ENCODE assay signal across 20 cellular contexts in genomic region chr19:45517238-45517637, GRCh38. TPM values are rescaled to one million over a fixed set of nuclear protein-coding genes. Genes with fewer than 3 reads are reported as not detected.
DNase-seq lines count a peak whose midpoint lies in the region; ATAC-seq and TF ChIP-seq lines count a peak whose summit lies in the region.
"Had no signal": no experiment of that assay in that cellular context is flagged by ENCODE, and none has a peak within 500 bp of the region (broad histone marks: within the 10 kb centered on the region; RNA-seq: fewer than 3 reads in every experiment).

No MANE protein-coding gene starts in this region.

- DNase-seq in activated T-cell treated with anti-CD3 and anti-CD28 coated beads, Interleukin-2, amount 50 U/mL, for 24 hours, result no peak
- no peak for DNase-seq in activated T-cell treated with anti-CD3 and anti-CD28 coated beads, Interleukin-2, amount 50 U/mL, for 4 hours
- DNase-seq in T-helper 17 cell, result no peak
- no peak for DNase-seq in endothelial cell (ENCODE audit: low spot score)
- no peak for DNase-seq in SIG-M5 (lab: John Stamatoyannopoulos, UW)
- DNase-seq: ACHN; CD4-positive, CD25-positive, alpha-beta regulatory T cell; erythroblast; NCI-H1436; NCI-H2171 treated with DMSO at 0.1 percent for 48 hours; NCI-H748 treated with DMSO at 0.1 percent for 48 hours; PC-3; stimulated activated CD4-positive, alpha-beta T cell treated with anti-CD3 and anti-CD28 coated beads, Interleukin-2, amount 100 ng/mL, for 24 hours; uterus had no signal

- H3K9me3 Mint-ChIP-seq in activated T-cell treated with anti-CD3 and anti-CD28 coated beads, Interleukin-2, amount 50 U/mL, for 24 hours, result no peaks in the 10 kb centered on the region
- no peaks in the 10 kb centered on the region for H3K9me3 Mint-ChIP-seq in activated T-cell treated with anti-CD3 and anti-CD28 coated beads, Interleukin-2, amount 50 U/mL, for 4 hours
- no peaks in the 10 kb centered on the region for H3K9me3 Mint-ChIP-seq in endothelial cell (ENCODE audit: unreplicated experiment)
- H3K9me3 Mint-ChIP-seq in stimulated activated memory B cell treated with anti-CD40 and anti-IgM and Interleukin-4, amounts not matched to agents 10 μg/mL and 1 μg/mL and 100 μg/mL, for 72 hours, result no peaks in the 10 kb centered on the region
- H3K9me3 Mint-ChIP-seq: CD4-positive, CD25-positive, alpha-beta regulatory T cell had no signal

- peak overlapping the region; percentile 73 for H3K27ac Mint-ChIP-seq in activated T-cell treated with anti-CD3 and anti-CD28 coated beads, Interleukin-2, amount 50 U/mL, for 24 hours
- H3K27ac Mint-ChIP-seq in T-helper 17 cell (no peak overlapping the region), endothelial cell (ENCODE audit: unreplicated experiment) (peak overlapping the region; percentile 86)
- H3K27ac Mint-ChIP-seq in stimulated activated memory B cell treated with anti-CD40 and anti-IgM and Interleukin-4, amounts not matched to agents 10 μg/mL and 1 μg/mL and 100 μg/mL, for 72 hours, result peak overlapping the region; percentile 86

- H3K4me1 Mint-ChIP-seq in activated T-cell treated with anti-CD3 and anti-CD28 coated beads, Interleukin-2, amount 50 U/mL, for 24 hours (ENCODE audit: low read depth), result peaks cover 35% of the 10 kb centered on the region
- H3K4me1 Mint-ChIP-seq in activated T-cell treated with anti-CD3 and anti-CD28 coated beads, Interleukin-2, amount 50 U/mL, for 4 hours (ENCODE audit: low read depth), result peaks cover 40% of the 10 kb centered on the region
- peaks cover 29% of the 10 kb centered on the region for H3K4me1 Mint-ChIP-seq in T-helper 17 cell
- H3K4me1 Mint-ChIP-seq in endothelial cell (ENCODE audit: unreplicated experiment), result peaks cover 35% of the 10 kb centered on the region
- H3K4me1 Mint-ChIP-seq in stimulated activated memory B cell treated with anti-CD40 and anti-IgM and Interleukin-4, amounts not matched to agents 10 μg/mL and 1 μg/mL and 100 μg/mL, for 72 hours, result peaks cover 59% of the 10 kb centered on the region

- no peak overlapping the region for H3K4me3 Mint-ChIP-seq in activated T-cell treated with anti-CD3 and anti-CD28 coated beads, Interleukin-2, amount 50 U/mL, for 24 hours
- no peak overlapping the region for H3K4me3 Mint-ChIP-seq in activated T-cell treated with anti-CD3 and anti-CD28 coated beads, Interleukin-2, amount 50 U/mL, for 4 hours
- H3K4me3 Mint-ChIP-seq in T-helper 17 cell (peak overlapping the region; percentile 72), endothelial cell (ENCODE audit: unreplicated experiment) (peak overlapping the region; percentile 70)
- H3K4me3 Mint-ChIP-seq in stimulated activated memory B cell treated with anti-CD40 and anti-IgM and Interleukin-4, amounts not matched to agents 10 μg/mL and 1 μg/mL and 100 μg/mL, for 72 hours, result no peak overlapping the region

- TF ChIP-seq CTCF in endothelial cell (IDR thresholded peaks at IDR 0.05; ENCODE audit: unreplicated experiment), result no peak

- no peak for ATAC-seq in activated T-cell treated with anti-CD3 and anti-CD28 coated beads, Interleukin-2, amount 50 U/mL, for 4 hours
- no peak for ATAC-seq in T-helper 17 cell
- ATAC-seq in stimulated activated memory B cell treated with anti-CD40 and anti-IgM and Interleukin-4, amounts not matched to agents 10 μg/mL and 1 μg/mL and 100 μg/mL, for 72 hours, result no peak
- no peak for ATAC-seq in HG03097 (IDR thresholded peaks at IDR 0.05; ENCODE audit: low FRiP score, unreplicated experiment)
- ATAC-seq in GM21723 (IDR thresholded peaks at IDR 0.05; ENCODE audit: unreplicated experiment), result no peak
- ATAC-seq: PC-3, psoas muscle had no signal

- no peaks in the 10 kb centered on the region for H3K27me3 Mint-ChIP-seq in activated T-cell treated with anti-CD3 and anti-CD28 coated beads, Interleukin-2, amount 50 U/mL, for 24 hours
- no peaks in the 10 kb centered on the region for H3K27me3 Mint-ChIP-seq in activated T-cell treated with anti-CD3 and anti-CD28 coated beads, Interleukin-2, amount 50 U/mL, for 4 hours (ENCODE audit: low read depth)
- H3K27me3 Mint-ChIP-seq in T-helper 17 cell (no peaks in the 10 kb centered on the region), endothelial cell (ENCODE audit: unreplicated experiment) (peaks cover 10% of the 10 kb centered on the region)
- no peaks in the 10 kb centered on the region for H3K27me3 Mint-ChIP-seq in stimulated activated memory B cell treated with anti-CD40 and anti-IgM and Interleukin-4, amounts not matched to agents 10 μg/mL and 1 μg/mL and 100 μg/mL, for 72 hours
- H3K27me3 Mint-ChIP-seq: CD4-positive, CD25-positive, alpha-beta regulatory T cell had no signal

- peaks cover 66% of the 10 kb centered on the region for H3K36me3 Mint-ChIP-seq in activated T-cell treated with anti-CD3 and anti-CD28 coated beads, Interleukin-2, amount 50 U/mL, for 24 hours (ENCODE audit: low read depth)
- H3K36me3 Mint-ChIP-seq in activated T-cell treated with anti-CD3 and anti-CD28 coated beads, Interleukin-2, amount 50 U/mL, for 4 hours (ENCODE audit: insufficient read depth), result peaks cover 16% of the 10 kb centered on the region
- peaks cover 5% of the 10 kb centered on the region for H3K36me3 Mint-ChIP-seq in T-helper 17 cell (ENCODE audit: low read depth)
- H3K36me3 Mint-ChIP-seq in endothelial cell (ENCODE audit: low read depth, unreplicated experiment), result peaks cover 22% of the 10 kb centered on the region
- H3K36me3 Mint-ChIP-seq in stimulated activated memory B cell treated with anti-CD40 and anti-IgM and Interleukin-4, amounts not matched to agents 10 μg/mL and 1 μg/mL and 100 μg/mL, for 72 hours, result peaks cover 49% of the 10 kb centered on the region

- H3K9me3 ChIP-seq in T-helper 17 cell (ENCODE audit: control insufficient read depth, low read length, poor library complexity, severe bottlenecking), result no peaks in the 10 kb centered on the region
- H3K9me3 ChIP-seq: psoas muscle, SJSA1, uterus had no signal

RNA-seq across cellular contexts. Expression of gene VASP, which starts 10.0 kb away (rescaled TPM):
- 100 to 1,000 TPM; 135 to 164 (median 157) TPM for total RNA-seq in activated T-cell treated with anti-CD3 and anti-CD28 coated beads, Interleukin-2, amount 50 U/mL, for 4 hours
- total RNA-seq in T-helper 17 cell (100 to 1,000 TPM in 1 of 2 donors, 10 to 100 TPM in 1; 99.7 to 101 TPM), endothelial cell (ENCODE audit: unreplicated experiment) (246 TPM)

RNA-seq across cellular contexts. Expression of gene PPM1N, which starts 19.0 kb away (rescaled TPM):
- 1 to 10 TPM; 1.1 to 1.4 (median 1.3) TPM for total RNA-seq in activated T-cell treated with anti-CD3 and anti-CD28 coated beads, Interleukin-2, amount 50 U/mL, for 4 hours
- total RNA-seq in T-helper 17 cell (1 to 10 TPM; 3.8 to 8.5 TPM), endothelial cell (ENCODE audit: unreplicated experiment) (0.33 TPM)
- total RNA-seq: kidney epithelial cell had no signal

RNA-seq across cellular contexts. Expression of gene RTN2, which starts 20.4 kb away (rescaled TPM):
- 1 to 10 TPM in 2 of 3 donors, under 1 TPM in 1; 0.83 to 1.5 (median 1.5) TPM for total RNA-seq in activated T-cell treated with anti-CD3 and anti-CD28 coated beads, Interleukin-2, amount 50 U/mL, for 4 hours
- total RNA-seq in T-helper 17 cell (1 to 10 TPM; 2.3 to 6.2 TPM), endothelial cell (ENCODE audit: unreplicated experiment) (25.3 TPM)

RNA-seq across cellular contexts. Expression of gene FOSB, which starts 49.4 kb away (rescaled TPM):
- 10 to 100 TPM; 10.5 to 13.4 (median 13.2) TPM for total RNA-seq in activated T-cell treated with anti-CD3 and anti-CD28 coated beads, Interleukin-2, amount 50 U/mL, for 4 hours
- total RNA-seq in T-helper 17 cell, result 1,000 to 10,000 TPM in 1 of 2 donors, 100 to 1,000 TPM in 1; 967 to 2,209 TPM
- total RNA-seq in endothelial cell (ENCODE audit: unreplicated experiment), result 64.2 TPM

Comparison
In these comparisons a context has a peak if more than half of its experiments do, and no peak if none do; other contexts are left out.
1. H3K4me3 Mint-ChIP-seq: peak in T-helper 17 cell (single experiment) and endothelial cell (single experiment); none in activated T-cell treated with anti-CD3 and anti-CD28 coated beads, Interleukin-2, amount 50 U/mL, for 24 hours (single experiment), activated T-cell treated with anti-CD3 and anti-CD28 coated beads, Interleukin-2, amount 50 U/mL, for 4 hours (single experiment) and stimulated activated memory B cell treated with anti-CD40 and anti-IgM and Interleukin-4, amounts not matched to agents 10 μg/mL and 1 μg/mL and 100 μg/mL, for 72 hours (single experiment).